Comparison of ENCODE assay signal across 8 cellular contexts in the genomic region with DNA sequence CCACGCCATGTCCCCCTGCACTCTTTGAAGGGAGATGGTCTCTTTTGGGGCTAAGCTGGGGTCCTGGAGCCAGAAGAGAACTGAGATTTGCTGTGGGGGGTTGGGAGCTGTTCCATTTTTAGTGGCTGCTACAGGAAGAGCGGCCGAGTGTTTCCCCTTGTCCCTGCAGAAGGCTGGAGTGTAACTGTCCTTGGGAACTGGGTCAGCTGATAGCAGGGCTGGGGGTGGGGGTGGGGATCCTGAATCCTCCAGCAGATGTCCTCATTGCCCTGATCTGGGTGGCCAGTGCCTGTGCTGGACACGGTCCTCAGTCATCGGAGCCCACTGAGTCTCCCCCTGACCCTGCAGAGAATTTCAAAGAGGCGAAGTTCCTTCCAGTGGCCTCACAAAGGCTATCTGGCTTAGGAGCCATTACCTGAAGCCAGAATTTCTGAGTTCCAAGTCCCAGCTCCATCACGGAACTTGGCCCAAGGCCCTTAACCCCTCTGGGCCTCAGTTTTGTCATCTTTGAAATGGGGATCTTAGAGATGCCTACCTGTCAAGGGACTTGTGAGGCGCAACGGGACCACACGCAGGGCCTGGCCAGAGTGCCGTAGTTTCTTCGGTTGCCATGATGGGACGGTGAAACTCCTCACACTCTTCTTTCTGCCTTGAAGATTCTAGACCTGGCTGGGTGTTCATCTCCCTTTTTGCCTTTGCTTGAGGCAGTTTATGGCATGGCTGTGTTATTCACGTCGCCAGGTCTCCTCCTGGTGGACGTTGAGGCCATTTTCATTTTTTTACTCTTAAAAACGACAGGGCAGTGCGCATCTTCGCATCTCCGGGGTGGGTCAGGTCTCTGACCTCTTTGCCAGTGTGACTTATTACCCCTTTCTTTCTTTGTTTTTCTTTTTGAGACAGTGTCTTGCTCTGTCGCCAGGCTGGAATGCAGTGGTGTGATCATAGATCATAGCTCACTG. TPM values are rescaled to one million over a fixed set of nuclear protein-coding genes. Genes with fewer than 3 reads are reported as not detected.
DNase-seq lines count a peak whose midpoint lies in the region; ATAC-seq, FAIRE-seq and TF ChIP-seq lines count a peak whose summit lies in the region.

No MANE protein-coding gene starts in this region.

- TF ChIP-seq POLR2A in body of pancreas (IDR thresholded peaks at IDR 0.05): no peak

- H3K27me3 Mint-ChIP-seq in activated naive CD4-positive, alpha-beta T cell treated with anti-CD3 and anti-CD28 coated beads, Interleukin-2, amount 50 U/mL, for 24 hours: no peaks in the 10 kb centered on the region
- H3K27me3 Mint-ChIP-seq in stimulated activated naive B cell treated with anti-CD40 and anti-IgM and Interleukin-4, amounts not matched to agents 10 μg/mL and 1 μg/mL and 100 μg/mL, for 72 hours: no peaks in the 10 kb centered on the region

- ATAC-seq in body of pancreas (peak; percentile 84), HG02870 (IDR thresholded peaks at IDR 0.05; ENCODE audit: unreplicated experiment) (no peak), GM21576 (IDR thresholded peaks at IDR 0.05; ENCODE audit: unreplicated experiment) (no peak)
- no peak for ATAC-seq in stimulated activated naive B cell treated with anti-CD40 and anti-IgM and Interleukin-4, amounts not matched to agents 10 μg/mL and 1 μg/mL and 100 μg/mL, for 72 hours (replicated peaks)

- no peak overlapping the region for H3K4me2 ChIP-seq in keratinocyte (ENCODE audit: control insufficient read depth, extremely low read depth, insufficient read depth, low read depth, low read length)

- DNase-seq in activated naive CD4-positive, alpha-beta T cell treated with anti-CD3 and anti-CD28 coated beads, Interleukin-2, amount 50 U/mL, for 16 hours: no peak
- DNase-seq in body of pancreas (peak; percentile 71 to 84 (median 80)), keratinocyte (ENCODE audit: low read depth, low spot score) (no peak)
- DNase-seq in stimulated activated naive B cell treated with anti-CD40 and anti-IgM and Interleukin-4, amounts not matched to agents 10 μg/mL and 1 μg/mL and 100 μg/mL, for 72 hours: no peak
- DNase-seq in activated T-cell treated with anti-CD3 and anti-CD28 coated beads, Interleukin-2, amount 50 U/mL, for 48 hours: no peak

- peak in 5 of 7 experiments; percentile 29 to 56 (median 51) for TF ChIP-seq CTCF in body of pancreas (IDR thresholded peaks at IDR 0.05)
- TF ChIP-seq CTCF in keratinocyte (optimal IDR thresholded peaks at IDR 0.05 in 1 of 3, IDR thresholded peaks at IDR 0.05 in 1 of 3, conservative IDR thresholded peaks at IDR 0.05 in 1 of 3; ENCODE audit: extremely low read depth in 1 of 3, insufficient read depth in 2 of 3, low read length in 3 of 3): peak in 2 of 3 experiments; percentile 16 to 25

- peak overlapping the region; percentile 78 for H3K27ac Mint-ChIP-seq in activated naive CD4-positive, alpha-beta T cell treated with anti-CD3 and anti-CD28 coated beads, Interleukin-2, amount 50 U/mL, for 24 hours
- H3K27ac Mint-ChIP-seq in stimulated activated naive B cell treated with anti-CD40 and anti-IgM and Interleukin-4, amounts not matched to agents 10 μg/mL and 1 μg/mL and 100 μg/mL, for 72 hours: peak overlapping the region; percentile 88

- H3K36me3 Mint-ChIP-seq in activated naive CD4-positive, alpha-beta T cell treated with anti-CD3 and anti-CD28 coated beads, Interleukin-2, amount 50 U/mL, for 24 hours: peaks cover 3% of the 10 kb centered on the region
- H3K36me3 Mint-ChIP-seq in stimulated activated naive B cell treated with anti-CD40 and anti-IgM and Interleukin-4, amounts not matched to agents 10 μg/mL and 1 μg/mL and 100 μg/mL, for 72 hours: peaks cover 40 to 50% of the 10 kb centered on the region in 2 donors

- H3K36me3 ChIP-seq in body of pancreas (replicated peaks in 1 of 2; ENCODE audit: insufficient read depth in 1 of 2, low read depth in 2 of 2) (peaks cover 4 to 11% of the 10 kb centered on the region in 2 donors), keratinocyte (ENCODE audit: control insufficient read depth in 2 of 2, extremely low read depth in 1 of 2, insufficient read depth in 2 of 2, low read length in 2 of 2) (peaks cover 10 to 21% of the 10 kb centered on the region in 2 experiments)

- FAIRE-seq in keratinocyte (lab: Jason Lieb, UNC): no peak

- intact Hi-C loops in body of pancreas (cut with DNase I): loop anchor here (10.0 kb wide), 1 partner anchor 55 kb away; a partner anchor contains a TSS

- 60 to 63% methylated on average over 18 to 21 of the region's 21 CpGs for WGBS in body of pancreas, 2 donors

- H3K4me3 Mint-ChIP-seq in activated naive CD4-positive, alpha-beta T cell treated with anti-CD3 and anti-CD28 coated beads, Interleukin-2, amount 50 U/mL, for 24 hours: no peak overlapping the region
- no peak overlapping the region for H3K4me3 Mint-ChIP-seq in stimulated activated naive B cell treated with anti-CD40 and anti-IgM and Interleukin-4, amounts not matched to agents 10 μg/mL and 1 μg/mL and 100 μg/mL, for 72 hours

- dilution Hi-C loops in keratinocyte (cut with MboI; ENCODE audit: extremely low pct_ligation_motif_present, low sequenced_read_pairs): no loop called here

- peaks cover 2% of the 10 kb centered on the region for H3K9me1 ChIP-seq in keratinocyte (ENCODE audit: control insufficient read depth, extremely low read depth, insufficient read depth, low read length)

- no peak overlapping the region for H3K4me3 ChIP-seq in body of pancreas
- no peak overlapping the region for H3K4me3 ChIP-seq in keratinocyte (ENCODE audit: control insufficient read depth in 2 of 3, extremely low read depth in 1 of 3, insufficient read depth in 2 of 3, low read depth in 1 of 3, low read length in 3 of 3)

- H4K20me1 ChIP-seq in keratinocyte (ENCODE audit: control insufficient read depth, extremely low read depth, insufficient read depth, low read length): no peaks in the 10 kb centered on the region

- no peaks in the 10 kb centered on the region for H3K9me3 Mint-ChIP-seq in activated naive CD4-positive, alpha-beta T cell treated with anti-CD3 and anti-CD28 coated beads, Interleukin-2, amount 50 U/mL, for 24 hours
- H3K9me3 Mint-ChIP-seq in stimulated activated naive B cell treated with anti-CD40 and anti-IgM and Interleukin-4, amounts not matched to agents 10 μg/mL and 1 μg/mL and 100 μg/mL, for 72 hours: peaks cover 3 to 4% of the 10 kb centered on the region in 2 donors

- peaks cover 26% of the 10 kb centered on the region for H3K4me1 Mint-ChIP-seq in activated naive CD4-positive, alpha-beta T cell treated with anti-CD3 and anti-CD28 coated beads, Interleukin-2, amount 50 U/mL, for 24 hours
- H3K4me1 Mint-ChIP-seq in stimulated activated naive B cell treated with anti-CD40 and anti-IgM and Interleukin-4, amounts not matched to agents 10 μg/mL and 1 μg/mL and 100 μg/mL, for 72 hours: peaks cover 24 to 47% of the 10 kb centered on the region in 2 donors

- no peaks in the 10 kb centered on the region for H3K27me3 ChIP-seq in body of pancreas
- no peaks in the 10 kb centered on the region for H3K27me3 ChIP-seq in keratinocyte (ENCODE audit: control insufficient read depth, extremely low read depth, insufficient read depth, low read length)

- no peak overlapping the region for H2AFZ ChIP-seq in keratinocyte (ENCODE audit: control insufficient read depth, low read length)

- peaks cover 32% of the 10 kb centered on the region for H3K79me2 ChIP-seq in keratinocyte (ENCODE audit: control insufficient read depth, insufficient read depth, low read length)

- no peaks in the 10 kb centered on the region for H3K9me3 ChIP-seq in body of pancreas
- no peaks in the 10 kb centered on the region for H3K9me3 ChIP-seq in keratinocyte (ENCODE audit: control insufficient read depth, low read depth, low read length)

- H3K9ac ChIP-seq in keratinocyte (ENCODE audit: control insufficient read depth, extremely low read depth, insufficient read depth, low read length): no peak overlapping the region

- peak overlapping the region; percentile 46 to 75 (median 60) for H3K27ac ChIP-seq in body of pancreas
- no peak overlapping the region for H3K27ac ChIP-seq in keratinocyte (ENCODE audit: control insufficient read depth, insufficient read depth, low read length)

- peaks cover 58% of the 10 kb centered on the region for H3K4me1 ChIP-seq in body of pancreas
- H3K4me1 ChIP-seq in keratinocyte (ENCODE audit: control insufficient read depth, extremely low read depth, insufficient read depth, low read length): peaks cover 11% of the 10 kb centered on the region

RNA-seq across cellular contexts. Expression of a gene that starts 51.9 kb away (rescaled TPM):
- total RNA-seq in body of pancreas: 100 to 1,000 TPM in 1 of 2 donors, 10 to 100 TPM in 1; 98.6 to 158 TPM
- 60.1 to 71.4 TPM (median 63.5 TPM) in 3 replicates for polyA plus RNA-seq in keratinocyte
- 86.4 TPM for polyA plus RNA-seq in keratinocyte (2011; ENCODE audit: low read depth)
- polyA plus RNA-seq in keratinocyte (2011; cell fraction: cytosol; rRNA removed): 45.7 and 57.6 TPM in 2 replicates
- polyA plus RNA-seq in keratinocyte (2011; cell fraction: nucleus; rRNA removed): 115 and 147 TPM in 2 replicates
- 83.1 and 89.6 TPM in 2 replicates for polyA plus RNA-seq in keratinocyte (2012; ENCODE audit: low replicate concordance)
- polyA minus RNA-seq in keratinocyte: 124 to 251 TPM (median 207 TPM) in 3 replicates
- polyA minus RNA-seq in keratinocyte (2011; cell fraction: cytosol; rRNA and poly(A)+ RNA removed): 141 TPM
- 112 and 147 TPM in 2 replicates for polyA minus RNA-seq in keratinocyte (2011; cell fraction: nucleus; rRNA and poly(A)+ RNA removed)

Comparison
In these comparisons a context has a peak if more than half of its experiments do, and no peak if none do; other contexts are left out.
1. DNase-seq: peak in body of pancreas (4 of 4); none in activated naive CD4-positive, alpha-beta T cell treated with anti-CD3 and anti-CD28 coated beads, Interleukin-2, amount 50 U/mL, for 16 hours (single experiment), keratinocyte (single experiment), stimulated activated naive B cell treated with anti-CD40 and anti-IgM and Interleukin-4, amounts not matched to agents 10 μg/mL and 1 μg/mL and 100 μg/mL, for 72 hours (single experiment) and activated T-cell treated with anti-CD3 and anti-CD28 coated beads, Interleukin-2, amount 50 U/mL, for 48 hours (0 of 2).